20 cellular contexts compared by ENCODE assay signal in the genomic region with DNA sequence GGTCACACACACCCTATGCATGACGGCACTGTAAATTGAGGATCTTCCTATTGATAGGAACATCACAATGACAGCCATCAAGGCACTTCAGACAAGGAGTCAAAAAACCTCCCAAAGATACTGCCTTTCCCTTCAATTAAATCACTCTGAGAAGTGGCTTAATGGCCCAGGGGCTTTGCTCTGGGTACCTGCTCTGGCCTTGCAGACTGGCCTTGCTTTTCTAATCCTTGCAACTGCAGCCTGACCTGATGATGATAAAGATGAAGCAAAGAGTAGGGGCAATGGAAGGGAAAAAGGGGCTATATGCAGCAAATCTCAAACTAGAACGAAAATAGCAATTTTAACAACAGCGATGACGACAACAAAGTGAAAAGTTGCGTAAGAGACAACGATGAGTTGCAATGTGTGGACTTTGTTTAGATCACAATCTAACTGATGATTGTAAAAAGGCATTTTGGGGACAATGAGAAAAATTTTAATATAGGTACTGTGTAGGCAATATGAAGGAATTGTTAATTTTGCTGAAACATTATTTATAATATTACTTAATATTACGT. TPM values are rescaled to one million over a fixed set of nuclear protein-coding genes. Genes with fewer than 3 reads are reported as not detected.
DNase-seq lines count a peak whose midpoint lies in the region; ATAC-seq and TF ChIP-seq lines count a peak whose summit lies in the region.
"Had no signal": no experiment of that assay in that cellular context is flagged by ENCODE, and none has a peak within 500 bp of the region (broad histone marks: within the 10 kb centered on the region; RNA-seq: fewer than 3 reads in every experiment).

No MANE protein-coding gene starts in this region.

- H3K27ac ChIP-seq in esophagus muscularis mucosa (replicated peaks in 1 of 4) (no peak overlapping the region), mesendoderm (ENCODE audit: low read depth, low read length) (no peak overlapping the region)
- H3K27ac ChIP-seq: A549 had no signal

- H2BK15ac ChIP-seq in mesendoderm (replicated peaks; ENCODE audit: low read depth): no peak overlapping the region

- ATAC-seq in stimulated activated effector memory CD8-positive, alpha-beta T cell treated with anti-CD3 and anti-CD28 coated beads, Interleukin-12 subunit alpha, Interleukin-12 subunit beta, amount 100 ng/mL, for 72 hours: no peak
- ATAC-seq in GM19452 (IDR thresholded peaks at IDR 0.05; ENCODE audit: unreplicated experiment): no peak
- ATAC-seq: A549, PC-3 had no signal

- peaks cover 61% of the 10 kb centered on the region for H3K4me1 Mint-ChIP-seq in Calu3 (ENCODE audit: low read depth, unreplicated experiment)
- H3K4me1 Mint-ChIP-seq in stimulated activated effector memory CD8-positive, alpha-beta T cell treated with anti-CD3 and anti-CD28 coated beads, Interleukin-12 subunit alpha, Interleukin-12 subunit beta, amount 100 ng/mL, for 72 hours: no peaks in the 10 kb centered on the region
- H3K4me1 Mint-ChIP-seq: CD4-positive, alpha-beta memory T cell had no signal

- H3K9me3 Mint-ChIP-seq in Calu3 (ENCODE audit: low read depth, unreplicated experiment): no peaks in the 10 kb centered on the region
- peaks cover 2% of the 10 kb centered on the region for H3K9me3 Mint-ChIP-seq in stimulated activated effector memory CD8-positive, alpha-beta T cell treated with anti-CD3 and anti-CD28 coated beads, Interleukin-12 subunit alpha, Interleukin-12 subunit beta, amount 100 ng/mL, for 72 hours

- intact Hi-C loops in Calu3 (cut with micrococcal nuclease; ENCODE audit: unreplicated experiment) (no loop called here), esophagus muscularis mucosa (cut with DNase I) (no loop called here)

- peaks cover 12 to 43% (median 26%) of the 10 kb centered on the region in 4 donors for H3K4me1 ChIP-seq in esophagus muscularis mucosa
- peaks cover 12% of the 10 kb centered on the region for H3K4me1 ChIP-seq in mesendoderm (ENCODE audit: control insufficient read depth, low read depth, low read length)
- H3K4me1 ChIP-seq: A549 had no signal

- H3K36me3 ChIP-seq in esophagus muscularis mucosa (peaks cover 4 to 70% (median 28%) of the 10 kb centered on the region in 4 donors), mesendoderm (ENCODE audit: control insufficient read depth, insufficient read depth, low read length) (no peaks in the 10 kb centered on the region)

- no peak for TF ChIP-seq EP300 in esophagus muscularis mucosa (IDR thresholded peaks at IDR 0.05)

- DNase-seq in Calu3: no peak
- DNase-seq in MV-4-11 (lab: John Stamatoyannopoulos, UW): peak; percentile 2
- DNase-seq in esophagus muscularis mucosa (ENCODE audit: extremely low spot score): peak; percentile 14
- DNase-seq in mesendoderm: no peak
- no peak for DNase-seq in medulla oblongata (ENCODE audit: extremely low spot score)
- DNase-seq in stimulated activated effector memory CD8-positive, alpha-beta T cell treated with anti-CD3 and anti-CD28 coated beads, Interleukin-12 subunit alpha, Interleukin-12 subunit beta, amount 100 ng/mL, for 72 hours (ENCODE audit: low spot score in 2 of 2): no peak
- DNase-seq: C1 segment of cervical spinal cord; CD4-positive, alpha-beta memory T cell; COR-L47; NCI-H1105; NCI-H1436 treated with DMSO at 0.1 percent for 48 hours; NCI-H187 treated with DMSO at 0.1 percent for 48 hours; NCI-H2107; NCI-H446 treated with DMSO at 0.1 percent for 48 hours; NCI-H526; NCI-H82; NK-92 treated with Interleukin-12 subunit alpha and Interleukin-12 subunit beta, amount 100 ng/mL, for 24 hours; PC-3 had no signal

- TF ChIP-seq CTCF in Calu3 (IDR thresholded peaks at IDR 0.05; ENCODE audit: unreplicated experiment): no peak
- no peak for TF ChIP-seq CTCF in esophagus muscularis mucosa (IDR thresholded peaks at IDR 0.05)

- CTCF ChIA-PET in Calu3 (lab: Charles Lee): no interaction called here

- H3K27me3 Mint-ChIP-seq in Calu3 (ENCODE audit: unreplicated experiment): no peaks in the 10 kb centered on the region
- H3K27me3 Mint-ChIP-seq: CD4-positive, alpha-beta memory T cell had no signal

- H3K56ac ChIP-seq in mesendoderm (ENCODE audit: low read length): peak overlapping the region; percentile 57

- H3K9me3 ChIP-seq in esophagus muscularis mucosa: no peaks in the 10 kb centered on the region
- H3K9me3 ChIP-seq: A549 had no signal

- WGBS in esophagus muscularis mucosa: 97% methylated on average over 7 of the region's 7 CpGs
- no CpG with 5 or more reads among the region's 7 CpGs for WGBS in mesendoderm (ENCODE audit: extremely low coverage, insufficient coverage, low lambda C conversion rate)

- no peak overlapping the region for H3K18ac ChIP-seq in mesendoderm (ENCODE audit: low read length)

- H3K27me3 ChIP-seq in esophagus muscularis mucosa (no peaks in the 10 kb centered on the region), mesendoderm (ENCODE audit: insufficient read depth, low read length, poor library complexity) (no peaks in the 10 kb centered on the region)

- H3K4me3 Mint-ChIP-seq in Calu3 (ENCODE audit: low read depth, unreplicated experiment): no peak overlapping the region
- no peak overlapping the region for H3K4me3 Mint-ChIP-seq in stimulated activated effector memory CD8-positive, alpha-beta T cell treated with anti-CD3 and anti-CD28 coated beads, Interleukin-12 subunit alpha, Interleukin-12 subunit beta, amount 100 ng/mL, for 72 hours
- H3K4me3 Mint-ChIP-seq: CD4-positive, alpha-beta memory T cell had no signal

- no peak overlapping the region for H2BK120ac ChIP-seq in mesendoderm (ENCODE audit: low read depth, low read length)

- peaks cover 2% of the 10 kb centered on the region for H3K79me1 ChIP-seq in mesendoderm (ENCODE audit: low read length)

- TF ChIP-seq POLR2A in esophagus muscularis mucosa (IDR thresholded peaks at IDR 0.05; ENCODE audit: low read depth): no peak

- H3K79me2 ChIP-seq in mesendoderm (ENCODE audit: control insufficient read depth, insufficient read depth, low read length): no peaks in the 10 kb centered on the region

- H2AK5ac ChIP-seq in mesendoderm (ENCODE audit: low read length): peak overlapping the region; percentile 29

- H3K9ac ChIP-seq in mesendoderm (ENCODE audit: low read length): no peak overlapping the region

- no peak overlapping the region for H4K8ac ChIP-seq in mesendoderm (ENCODE audit: low read depth, low read length)

- peak overlapping the region; percentile 28 for H3K27ac Mint-ChIP-seq in Calu3 (ENCODE audit: unreplicated experiment)
- H3K27ac Mint-ChIP-seq in stimulated activated effector memory CD8-positive, alpha-beta T cell treated with anti-CD3 and anti-CD28 coated beads, Interleukin-12 subunit alpha, Interleukin-12 subunit beta, amount 100 ng/mL, for 72 hours: no peak overlapping the region
- H3K27ac Mint-ChIP-seq: CD4-positive, alpha-beta memory T cell had no signal

- H3K4ac ChIP-seq in mesendoderm (ENCODE audit: low read depth, low read length): no peak overlapping the region

- H3K4me2 ChIP-seq in mesendoderm (ENCODE audit: low read length): no peak overlapping the region
- H3K4me2 ChIP-seq: A549 had no signal

- no peak overlapping the region for H2BK5ac ChIP-seq in mesendoderm (ENCODE audit: low read length)

- no peak overlapping the region for H4K5ac ChIP-seq in mesendoderm (ENCODE audit: low read length)

- no TSS peak for BruUV-seq in Calu3 (replicated peaks; lab: Mats Ljungman, UMichigan)

- peaks cover 8% of the 10 kb centered on the region for H3K36me3 Mint-ChIP-seq in Calu3 (ENCODE audit: insufficient read depth, unreplicated experiment)
- no peaks in the 10 kb centered on the region for H3K36me3 Mint-ChIP-seq in stimulated activated effector memory CD8-positive, alpha-beta T cell treated with anti-CD3 and anti-CD28 coated beads, Interleukin-12 subunit alpha, Interleukin-12 subunit beta, amount 100 ng/mL, for 72 hours
- H3K36me3 Mint-ChIP-seq: CD4-positive, alpha-beta memory T cell had no signal

- no peak overlapping the region for H3K23ac ChIP-seq in mesendoderm (ENCODE audit: low read length)

- H3K4me3 ChIP-seq in esophagus muscularis mucosa (no peak overlapping the region), mesendoderm (ENCODE audit: low read length) (no peak overlapping the region)
- H3K4me3 ChIP-seq: A549 had no signal

RNA-seq across cellular contexts. Expression of a gene that starts 14.6 kb away (rescaled TPM):
- total RNA-seq in Calu3 (2022) (54.6 and 63.3 TPM in 2 replicates), esophagus muscularis mucosa (100 to 1,000 TPM in 1 of 4 donors, 10 to 100 TPM in 3; 45.3 to 142 (median 56.6) TPM)
- 0.84 TPM for polyA plus RNA-seq in mesendoderm (2013, experiment 1 of 2)
- polyA plus RNA-seq in mesendoderm (2013, experiment 2 of 2): 0.67 TPM
- total RNA-seq: CD4-positive, alpha-beta memory T cell had no signal
- polyA plus RNA-seq: CD4-positive, alpha-beta memory T cell had no signal

Comparison
In these comparisons a context has a peak if more than half of its experiments do, and no peak if none do; other contexts are left out.
1. DNase-seq: peak in MV-4-11 (single experiment) and esophagus muscularis mucosa (single experiment); none in Calu3 (single experiment), mesendoderm (single experiment), medulla oblongata (single experiment) and stimulated activated effector memory CD8-positive, alpha-beta T cell treated with anti-CD3 and anti-CD28 coated beads, Interleukin-12 subunit alpha, Interleukin-12 subunit beta, amount 100 ng/mL, for 72 hours (0 of 2).